Comparison of ENCODE assay signal across 5 cellular contexts in genomic region chr14:18913860-18914259, GRCh38. TPM values are rescaled to one million over a fixed set of nuclear protein-coding genes. Genes with fewer than 3 reads are reported as not detected.
"Had no signal": no experiment of that assay in that cellular context is flagged by ENCODE, and none has a peak within 500 bp of the region (broad histone marks: within the 10 kb centered on the region; RNA-seq: fewer than 3 reads in every experiment).

No MANE protein-coding gene starts in this region.

RNA-seq across cellular contexts. Expression of gene POTEM, which starts 53.4 kb away (rescaled TPM):
- total RNA-seq: K562, M059J, PC-3, Peyer's patch, SJSA1 had no signal
- polyA plus RNA-seq: K562 had no signal
